1 cellular context compared by ENCODE assay signal in genomic region chr13:75250526-75251183, GRCh38.
TF ChIP-seq lines count a peak whose summit lies in the region.

No MANE protein-coding gene starts in this region.

TF ChIP-seq in GM23338, 12 proteins besides CTCF, POLR2A, EP300 and RAD21 (continued from another document):
- TF ChIP-seq ZNF462 (CRISPR knock-in tag; IDR thresholded peaks at IDR 0.05), result no peak
- no peak for TF ChIP-seq ZNF331 (CRISPR knock-in tag; IDR thresholded peaks at IDR 0.05; ENCODE audit: low read depth)
- no peak for TF ChIP-seq JUNB (IDR thresholded peaks at IDR 0.05; ENCODE audit: unreplicated experiment)
- TF ChIP-seq STAT1 (IDR thresholded peaks at IDR 0.05; ENCODE audit: unreplicated experiment), result no peak
